In genomic region chr16:57619606-57620315, GRCh38 we compare ENCODE assay signal across 11 cellular contexts. TPM values are rescaled to one million over a fixed set of nuclear protein-coding genes. Genes with fewer than 3 reads are reported as not detected.
DNase-seq lines count a peak whose midpoint lies in the region; ATAC-seq and TF ChIP-seq lines count a peak whose summit lies in the region.
"Had no signal": no experiment of that assay in that cellular context is flagged by ENCODE, and none has a peak within 500 bp of the region (broad histone marks: within the 10 kb centered on the region; RNA-seq: fewer than 3 reads in every experiment).

No MANE protein-coding gene starts in this region.

- peaks cover 84% of the 10 kb centered on the region for H3K4me1 ChIP-seq in BLaER1
- peaks cover 24 to 28% of the 10 kb centered on the region in 2 donors for H3K4me1 ChIP-seq in mucosa of rectum (ENCODE audit: control insufficient read depth in 2 of 2, insufficient read depth in 2 of 2, low read length in 2 of 2)

- H3K4me2 ChIP-seq in BLaER1 = peak overlapping the region; percentile 76

- peaks cover 9% of the 10 kb centered on the region for H3K27me3 Mint-ChIP-seq in brain

- TF ChIP-seq CTCF in brain (conservative IDR thresholded peaks at IDR 0.05) = no peak

- ATAC-seq in GM18907 (IDR thresholded peaks at IDR 0.05; ENCODE audit: unreplicated experiment) (no peak), HG03571 (IDR thresholded peaks at IDR 0.05; ENCODE audit: unreplicated experiment) (no peak)

- H3K27ac ChIP-seq in BLaER1 = peak overlapping the region; percentile 5; the same call in 1 of the 2 replicates
- peak overlapping the region; percentile 92 to 93 for H3K27ac ChIP-seq in mucosa of rectum (ENCODE audit: low read depth in 2 of 2, low read length in 2 of 2)

- H3K4me3 Mint-ChIP-seq in brain = peak overlapping the region in 1 of 5 experiments; percentile 71
- H3K4me3 Mint-ChIP-seq: neural crest cell had no signal

- H4K20me1 ChIP-seq in BLaER1 = no peaks in the 10 kb centered on the region

- H3K9me3 ChIP-seq in BLaER1 (no peaks in the 10 kb centered on the region), mucosa of rectum (ENCODE audit: control insufficient read depth in 2 of 2, low read length in 2 of 2) (no peaks in the 10 kb centered on the region)

- DNase-seq in NCI-H146 (lab: John Stamatoyannopoulos, UW) (peak; percentile 86), NCI-H446 treated with DMSO at 0.1 percent for 48 hours (lab: John Stamatoyannopoulos, UW) (no peak), NCI-H82 treated with DMSO at 0.1 percent for 48 hours (lab: John Stamatoyannopoulos, UW; ENCODE audit: unreplicated experiment) (no peak)
- DNase-seq: amygdala, NCI-H1694 treated with DMSO at 0.1 percent for 48 hours had no signal

- H3K4me1 Mint-ChIP-seq in brain = peaks cover 56% of the 10 kb centered on the region

- no peaks in the 10 kb centered on the region for H3K36me3 Mint-ChIP-seq in brain

- H3K27ac Mint-ChIP-seq in brain = peak overlapping the region; percentile 61 to 90 (median 78)

- H3K4me3 ChIP-seq in BLaER1 = no peak overlapping the region
- peak overlapping the region; percentile 61 to 77 for H3K4me3 ChIP-seq in mucosa of rectum (ENCODE audit: low read length in 2 of 2)

- H3K9me3 Mint-ChIP-seq in brain = peaks cover 0 to 2% (median 0%) of the 10 kb centered on the region in 5 experiments
- H3K9me3 Mint-ChIP-seq: neural crest cell had no signal

- no peaks in the 10 kb centered on the region for H3K36me3 ChIP-seq in BLaER1
- H3K36me3 ChIP-seq in mucosa of rectum (ENCODE audit: control insufficient read depth in 2 of 2, insufficient read depth in 2 of 2, low read length in 2 of 2) = no peaks in the 10 kb centered on the region

- H3K9ac ChIP-seq in BLaER1 = no peak overlapping the region
- peak overlapping the region; percentile 65 to 71 for H3K9ac ChIP-seq in mucosa of rectum (ENCODE audit: low read depth in 1 of 2, low read length in 2 of 2)

- no peaks in the 10 kb centered on the region for H3K27me3 ChIP-seq in BLaER1
- H3K27me3 ChIP-seq in mucosa of rectum (ENCODE audit: control insufficient read depth in 2 of 2, insufficient read depth in 2 of 2, low read length in 2 of 2) = no peaks in the 10 kb centered on the region

RNA-seq across cellular contexts. Expression of gene ADGRG1, which starts 8.7 kb away (rescaled TPM):
- polyA plus RNA-seq in brain (ENCODE audit: insufficient read depth, low read depth, low replicate concordance) = 268 TPM

RNA-seq across cellular contexts. Expression of gene ADGRG3, which starts 48.3 kb away (rescaled TPM):
- polyA plus RNA-seq in brain (ENCODE audit: insufficient read depth, low read depth, low replicate concordance) = 0.29 TPM
